In the genomic region with DNA sequence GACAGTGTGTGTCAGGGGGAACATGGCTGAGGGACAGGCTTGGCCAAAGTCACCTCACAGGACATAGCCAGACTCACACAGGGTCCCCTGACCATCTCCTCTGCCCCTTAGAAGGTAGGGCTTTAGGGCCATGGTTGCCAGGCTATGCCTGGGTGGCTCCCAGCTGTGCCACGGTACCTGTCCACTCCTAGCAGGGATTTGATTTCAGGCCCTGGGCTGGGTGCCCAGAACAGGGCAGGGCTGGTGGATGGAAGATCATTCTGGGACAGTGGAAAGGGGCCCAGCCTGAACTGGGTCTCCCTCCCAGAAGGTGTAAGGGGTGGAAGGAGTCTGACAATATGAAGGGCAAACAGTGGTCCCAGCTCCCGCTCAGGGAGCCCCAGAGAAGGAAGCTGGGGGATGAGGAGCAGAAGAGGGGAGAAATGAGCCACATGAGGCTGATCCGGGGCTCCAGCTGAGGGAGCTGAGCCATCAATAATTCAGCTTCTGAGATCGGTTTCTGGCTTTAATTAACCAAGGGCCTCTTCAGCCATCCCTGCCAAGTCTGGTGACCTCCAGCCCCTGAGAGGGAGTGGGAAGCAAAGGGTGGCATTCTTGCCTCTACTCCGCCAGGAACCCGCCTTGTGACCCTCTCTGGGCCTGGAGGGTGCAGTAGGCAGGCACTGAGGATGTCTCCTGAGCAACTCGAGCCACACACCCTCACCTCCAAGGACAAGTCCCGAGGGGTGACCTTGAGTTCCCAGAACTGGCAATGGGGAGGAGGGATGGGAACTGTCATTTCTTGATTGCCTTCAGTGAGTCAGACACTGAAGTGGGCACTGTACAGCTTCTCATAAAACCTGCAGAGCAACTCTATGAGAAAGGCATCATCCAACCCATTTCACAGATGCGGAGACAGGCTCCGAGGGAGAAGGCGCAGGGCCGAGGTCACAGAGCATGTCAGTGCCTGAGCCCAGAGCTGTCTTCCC, we compare ENCODE assay signal across 27 cellular contexts. TPM values are rescaled to one million over a fixed set of nuclear protein-coding genes. Genes with fewer than 3 reads are reported as not detected.
DNase-seq lines count a peak whose midpoint lies in the region; ATAC-seq and TF ChIP-seq lines count a peak whose summit lies in the region.
"Had no signal": no experiment of that assay in that cellular context is flagged by ENCODE, and none has a peak within 500 bp of the region (broad histone marks: within the 10 kb centered on the region; RNA-seq: fewer than 3 reads in every experiment).

No MANE protein-coding gene starts in this region.

- H3K79me2 ChIP-seq in mammary epithelial cell (ENCODE audit: insufficient read depth, low read length), result no peaks in the 10 kb centered on the region

- no peaks in the 10 kb centered on the region for H3K9me3 Mint-ChIP-seq in activated T-helper 17 cell treated with anti-CD3 and anti-CD28 coated beads, Interleukin-2, amount 50 U/mL, for 72 hours
- no peaks in the 10 kb centered on the region for H3K9me3 Mint-ChIP-seq in stimulated activated memory B cell treated with anti-CD40 and anti-IgM and Interleukin-4, amounts not matched to agents 10 μg/mL and 1 μg/mL and 100 μg/mL, for 72 hours
- H3K9me3 Mint-ChIP-seq: activated CD4-positive, alpha-beta memory T cell treated with anti-CD3 and anti-CD28 coated beads, Interleukin-2, amount 10 ng/mL, durations not matched to agents 7 days and 5 days; IgD-negative memory B cell; T-helper 2 cell treated with Interferon-gamma antibody and Interleukin-4, amounts not matched to agents 5 μg/mL and 100 μg/mL, for 36 hours had no signal

- H3K27ac Mint-ChIP-seq in activated T-helper 17 cell treated with anti-CD3 and anti-CD28 coated beads, Interleukin-2, amount 50 U/mL, for 72 hours, result peak overlapping the region; percentile 48
- H3K27ac Mint-ChIP-seq in stimulated activated memory B cell treated with anti-CD40 and anti-IgM and Interleukin-4, amounts not matched to agents 10 μg/mL and 1 μg/mL and 100 μg/mL, for 72 hours, result peak overlapping the region; percentile 36
- H3K27ac Mint-ChIP-seq: activated CD4-positive, alpha-beta memory T cell treated with anti-CD3 and anti-CD28 coated beads, Interleukin-2, amount 10 ng/mL, durations not matched to agents 7 days and 5 days; IgD-negative memory B cell; T-helper 2 cell treated with Interferon-gamma antibody and Interleukin-4, amounts not matched to agents 5 μg/mL and 100 μg/mL, for 36 hours had no signal

- in situ Hi-C loops in mammary epithelial cell (cut with MboI; ENCODE audit: low sequenced_read_pairs in 2 of 2), result loop anchor here in 1 of 2 donors (25.0 kb wide), 1 partner anchor 269 kb away; no protein-coding TSS in a partner anchor

- BruUV-seq in mammary epithelial cell (replicated peaks; lab: Mats Ljungman, UMichigan), result no TSS peak

- intact Hi-C loops in breast epithelium (cut with DNase I; ENCODE audit: low total_unique reads) (no loop called here), mammary epithelial cell (cut with micrococcal nuclease) (no loop called here), left colon (cut with DNase I, micrococcal nuclease) (loop anchor here in 1 of 2 donors (10.0 kb wide), 1 partner anchor 46 kb away; no protein-coding TSS in a partner anchor)

- DNase-seq in breast epithelium (ENCODE audit: low spot score in 2 of 2) (no peak), mammary epithelial cell (no peak), left colon (no peak), Kasumi-1 (lab: John Stamatoyannopoulos, UW) (no peak), iPS-NIHi11 (ENCODE audit: low spot score) (no peak)
- DNase-seq in activated CD4-positive, alpha-beta T cell treated with anti-CD3 and anti-CD28 coated beads, Interleukin-2, amount 50 U/mL, for 1 hour, result no peak
- DNase-seq: ACHN; activated CD4-positive, alpha-beta memory T cell treated with anti-CD3 and anti-CD28 coated beads, Interleukin-2, amount 10 ng/mL, durations not matched to agents 7 days and 5 days; activated CD4-positive, CD25-positive, alpha-beta regulatory T cell; activated T-cell treated with anti-CD3 and anti-CD28 coated beads for 4 hours; amniotic stem cell; C1 segment of cervical spinal cord; central memory CD4-positive, alpha-beta T cell; foreskin melanocyte; GOT3; hypothalamus; MG63; NCI-H1436 treated with DMSO at 0.1 percent for 48 hours; NCI-H524 treated with DMSO at 0.1 percent for 48 hours had no signal

- no peaks in the 10 kb centered on the region for H3K27me3 Mint-ChIP-seq in activated T-helper 17 cell treated with anti-CD3 and anti-CD28 coated beads, Interleukin-2, amount 50 U/mL, for 72 hours
- no peaks in the 10 kb centered on the region for H3K27me3 Mint-ChIP-seq in stimulated activated memory B cell treated with anti-CD40 and anti-IgM and Interleukin-4, amounts not matched to agents 10 μg/mL and 1 μg/mL and 100 μg/mL, for 72 hours
- H3K27me3 Mint-ChIP-seq: IgD-negative memory B cell had no signal

- H3K27me3 ChIP-seq in breast epithelium (no peaks in the 10 kb centered on the region), mammary epithelial cell (ENCODE audit: insufficient read depth, low read length) (no peaks in the 10 kb centered on the region)
- H3K27me3 ChIP-seq: MG63 had no signal

- dilution Hi-C loops in mammary epithelial cell (cut with HindIII; ENCODE audit: low sequenced_read_pairs), result no loop called here

- H3K4me1 ChIP-seq in breast epithelium, result peaks cover 9 to 24% of the 10 kb centered on the region in 2 donors
- peaks cover 13% of the 10 kb centered on the region for H3K4me1 ChIP-seq in mammary epithelial cell (ENCODE audit: insufficient read depth, low read length)

- no peak for TF ChIP-seq CTCF in breast epithelium (IDR thresholded peaks at IDR 0.05)
- no peak for TF ChIP-seq CTCF in mammary epithelial cell (conservative IDR thresholded peaks at IDR 0.05 in 1 of 2, IDR thresholded peaks at IDR 0.05 in 1 of 2; ENCODE audit: extremely low read depth in 1 of 2, insufficient read depth in 1 of 2, low read depth in 1 of 2, low read length in 2 of 2)

- CTCF ChIA-PET in mammary epithelial cell (lab: Charles Lee; ENCODE audit: low non-redundant PET), result no interaction called here

- no peaks in the 10 kb centered on the region for H3K4me1 Mint-ChIP-seq in activated T-helper 17 cell treated with anti-CD3 and anti-CD28 coated beads, Interleukin-2, amount 50 U/mL, for 72 hours
- H3K4me1 Mint-ChIP-seq in stimulated activated memory B cell treated with anti-CD40 and anti-IgM and Interleukin-4, amounts not matched to agents 10 μg/mL and 1 μg/mL and 100 μg/mL, for 72 hours, result peaks cover 8% of the 10 kb centered on the region
- H3K4me1 Mint-ChIP-seq: activated CD4-positive, alpha-beta memory T cell treated with anti-CD3 and anti-CD28 coated beads, Interleukin-2, amount 10 ng/mL, durations not matched to agents 7 days and 5 days had no signal

- H3K36me3 Mint-ChIP-seq in activated T-helper 17 cell treated with anti-CD3 and anti-CD28 coated beads, Interleukin-2, amount 50 U/mL, for 72 hours (ENCODE audit: low read depth), result no peaks in the 10 kb centered on the region
- H3K36me3 Mint-ChIP-seq in stimulated activated memory B cell treated with anti-CD40 and anti-IgM and Interleukin-4, amounts not matched to agents 10 μg/mL and 1 μg/mL and 100 μg/mL, for 72 hours, result no peaks in the 10 kb centered on the region
- H3K36me3 Mint-ChIP-seq: IgD-negative memory B cell had no signal

- 82% methylated on average over 11 of the region's 12 CpGs for WGBS in mammary epithelial cell (ENCODE audit: low coverage, missing lambda C conversion rate)

- no peak overlapping the region for H3K4me2 ChIP-seq in mammary epithelial cell (ENCODE audit: insufficient read depth, low read depth, low read length)

- H4K20me1 ChIP-seq in mammary epithelial cell (ENCODE audit: insufficient read depth, low read length), result no peaks in the 10 kb centered on the region

- no peak for TF ChIP-seq POLR2A in breast epithelium (IDR thresholded peaks at IDR 0.05)

- H3K9me3 ChIP-seq in breast epithelium, result no peaks in the 10 kb centered on the region
- H3K9me3 ChIP-seq in mammary epithelial cell (replicated peaks; ENCODE audit: insufficient read depth, low read length), result no peaks in the 10 kb centered on the region
- H3K9me3 ChIP-seq: MG63 had no signal

- H3K27ac ChIP-seq in breast epithelium (peak overlapping the region; percentile 68 to 76), mammary epithelial cell (ENCODE audit: insufficient read depth, low read depth, low read length) (no peak overlapping the region)

- ATAC-seq in activated T-helper 17 cell treated with anti-CD3 and anti-CD28 coated beads, Interleukin-2, amount 50 U/mL, for 72 hours (replicated peaks), result no peak
- ATAC-seq in left colon, result peak; percentile 14
- ATAC-seq in stimulated activated memory B cell treated with anti-CD40 and anti-IgM and Interleukin-4, amounts not matched to agents 10 μg/mL and 1 μg/mL and 100 μg/mL, for 72 hours, result no peak

- no peak overlapping the region for H3K4me3 ChIP-seq in breast epithelium
- H3K4me3 ChIP-seq in mammary epithelial cell (replicated peaks in 1 of 3; ENCODE audit: insufficient read depth in 1 of 3, low read depth in 2 of 3, low read length in 3 of 3), result no peak overlapping the region
- H3K4me3 ChIP-seq: MG63 had no signal

- no peaks in the 10 kb centered on the region for H3K36me3 ChIP-seq in breast epithelium
- no peaks in the 10 kb centered on the region for H3K36me3 ChIP-seq in mammary epithelial cell (ENCODE audit: insufficient read depth, low read length)
- H3K36me3 ChIP-seq: MG63 had no signal

- no peak overlapping the region for H2AFZ ChIP-seq in mammary epithelial cell (ENCODE audit: low read depth, low read length)

- no peak overlapping the region for H3K9ac ChIP-seq in mammary epithelial cell (ENCODE audit: insufficient read depth, low read length)

- H3K4me3 Mint-ChIP-seq in activated T-helper 17 cell treated with anti-CD3 and anti-CD28 coated beads, Interleukin-2, amount 50 U/mL, for 72 hours, result no peak overlapping the region
- no peak overlapping the region for H3K4me3 Mint-ChIP-seq in stimulated activated memory B cell treated with anti-CD40 and anti-IgM and Interleukin-4, amounts not matched to agents 10 μg/mL and 1 μg/mL and 100 μg/mL, for 72 hours
- H3K4me3 Mint-ChIP-seq: activated CD4-positive, alpha-beta memory T cell treated with anti-CD3 and anti-CD28 coated beads, Interleukin-2, amount 10 ng/mL, durations not matched to agents 7 days and 5 days; IgD-negative memory B cell; T-helper 2 cell treated with Interferon-gamma antibody and Interleukin-4, amounts not matched to agents 5 μg/mL and 100 μg/mL, for 36 hours had no signal

RNA-seq across cellular contexts. Expression of a gene that starts 2.1 kb away (rescaled TPM):
- total RNA-seq in breast epithelium, result 1 to 10 TPM in 1 of 3 donors, under 1 TPM in 1, not detected in 1; 0.66 to 5.3 TPM
- total RNA-seq in mammary epithelial cell, result 1 to 10 TPM; 1.7 to 2.7 TPM
- 1.4 TPM for polyA plus RNA-seq in mammary epithelial cell
- polyA minus RNA-seq in mammary epithelial cell, result 8.2 TPM
- not detected for total RNA-seq in activated T-helper 17 cell treated with anti-CD3 and anti-CD28 coated beads, Interleukin-2, amount 50 U/mL, for 72 hours
- total RNA-seq in left colon, result 1 to 10 TPM in 1 of 2 donors, under 1 TPM in 1; 0.47 to 2.0 TPM
- total RNA-seq: activated CD4-positive, alpha-beta memory T cell treated with anti-CD3 and anti-CD28 coated beads, Interleukin-2, amount 10 ng/mL, durations not matched to agents 7 days and 5 days; lung microvascular endothelial cell; renal cortical epithelial cell; RPMI7951; ureter had no signal
- polyA plus RNA-seq: IgD-negative memory B cell had no signal

RNA-seq across cellular contexts. Expression of a gene that starts 6.4 kb away (rescaled TPM):
- total RNA-seq in breast epithelium (10 to 100 TPM in 1 of 3 donors, 1 to 10 TPM in 2; 6.0 to 10.5 (median 7.4) TPM), mammary epithelial cell (not detected), left colon (under 1 TPM; 0.45 to 0.76 TPM)
- not detected for polyA plus RNA-seq in mammary epithelial cell
- polyA minus RNA-seq in mammary epithelial cell, result not detected
- not detected for total RNA-seq in activated T-helper 17 cell treated with anti-CD3 and anti-CD28 coated beads, Interleukin-2, amount 50 U/mL, for 72 hours
- total RNA-seq: activated CD4-positive, alpha-beta memory T cell treated with anti-CD3 and anti-CD28 coated beads, Interleukin-2, amount 10 ng/mL, durations not matched to agents 7 days and 5 days; lung microvascular endothelial cell; renal cortical epithelial cell; RPMI7951 had no signal
- polyA plus RNA-seq: IgD-negative memory B cell had no signal

RNA-seq across cellular contexts. Expression of a gene that starts 11.4 kb away (rescaled TPM):
- total RNA-seq in breast epithelium (under 1 TPM in 2 of 3 donors, not detected in 1; 0.16 to 0.66 TPM), mammary epithelial cell (1 to 10 TPM in 1 of 2 donors, under 1 TPM in 1; 0.50 to 2.3 TPM), left colon (not detected)
- polyA plus RNA-seq in mammary epithelial cell, result 3.1 TPM
- not detected for polyA minus RNA-seq in mammary epithelial cell
- total RNA-seq in activated T-helper 17 cell treated with anti-CD3 and anti-CD28 coated beads, Interleukin-2, amount 50 U/mL, for 72 hours, result under 1 TPM; 0.26 to 0.42 TPM

RNA-seq across cellular contexts. Expression of a gene that starts 14.3 kb away (rescaled TPM):
- total RNA-seq in breast epithelium (10 to 100 TPM; 29.4 to 67.5 (median 52.0) TPM), mammary epithelial cell (10 to 100 TPM; 38.8 to 46.1 TPM), left colon (10 to 100 TPM; 14.6 to 34.9 TPM)
- 22.5 TPM for polyA plus RNA-seq in mammary epithelial cell
- 20.7 TPM for polyA minus RNA-seq in mammary epithelial cell
- 10 to 100 TPM in 1 of 2 donors, 1 to 10 TPM in 1; 7.3 to 15.2 TPM for total RNA-seq in activated T-helper 17 cell treated with anti-CD3 and anti-CD28 coated beads, Interleukin-2, amount 50 U/mL, for 72 hours

RNA-seq across cellular contexts. Expression of a gene that starts 39.2 kb away (rescaled TPM):
- total RNA-seq in breast epithelium, result 10 to 100 TPM in 2 of 3 donors, under 1 TPM in 1; 0.96 to 33.1 (median 22.3) TPM
- total RNA-seq in mammary epithelial cell, result 10 to 100 TPM; 63.3 to 91.8 TPM
- polyA plus RNA-seq in mammary epithelial cell, result 33.0 TPM
- 14.8 TPM for polyA minus RNA-seq in mammary epithelial cell
- 10 to 100 TPM; 26.0 to 43.4 TPM for total RNA-seq in activated T-helper 17 cell treated with anti-CD3 and anti-CD28 coated beads, Interleukin-2, amount 50 U/mL, for 72 hours
- total RNA-seq in left colon, result 10 to 100 TPM; 12.9 to 15.2 TPM
- total RNA-seq: lung microvascular endothelial cell had no signal
